ENCODE assay signal across 9 cellular contexts in the genomic region with DNA sequence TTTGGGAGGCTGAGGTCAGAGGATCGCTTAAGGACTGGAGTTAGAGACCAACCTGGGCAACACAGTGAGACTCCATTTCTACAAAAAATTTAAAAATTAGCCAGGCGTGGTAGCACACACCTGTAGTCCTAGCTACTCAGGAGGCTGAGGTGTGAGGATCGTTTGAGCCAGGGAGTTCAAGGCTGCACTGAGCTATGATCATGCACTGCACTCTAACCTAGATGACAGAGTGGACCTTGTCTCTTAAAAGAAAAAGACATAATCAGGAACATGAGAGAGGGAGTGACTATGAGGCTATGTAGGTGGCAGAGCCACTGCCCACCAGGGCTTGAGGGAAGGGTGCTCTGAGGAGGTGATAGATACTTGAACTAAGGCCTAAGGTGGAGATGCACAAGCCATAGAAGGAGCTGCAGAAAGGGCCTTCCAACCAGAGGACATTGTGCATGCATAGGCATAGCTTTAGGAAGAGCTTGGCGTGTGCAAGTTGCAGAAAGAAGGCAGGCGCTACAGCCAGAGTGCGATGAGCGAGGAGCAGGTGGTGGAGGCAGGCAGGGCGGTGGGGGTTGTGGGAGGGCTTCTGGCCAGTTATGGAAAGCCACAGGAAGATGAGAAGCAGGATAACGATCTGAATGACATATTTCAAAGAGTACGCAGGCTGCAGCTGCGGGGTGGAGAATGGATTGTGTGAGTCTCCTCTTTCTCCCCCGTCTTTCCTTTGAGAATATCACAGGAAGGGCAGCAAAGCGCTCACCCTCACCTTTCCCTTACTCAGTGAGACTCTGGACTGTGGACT. TPM values are rescaled to one million over a fixed set of nuclear protein-coding genes. Genes with fewer than 3 reads are reported as not detected.
DNase-seq lines count a peak whose midpoint lies in the region; ATAC-seq and TF ChIP-seq lines count a peak whose summit lies in the region.
"Had no signal": no experiment of that assay in that cellular context is flagged by ENCODE, and none has a peak within 500 bp of the region (broad histone marks: within the 10 kb centered on the region; RNA-seq: fewer than 3 reads in every experiment).

No MANE protein-coding gene starts in this region.

- peaks cover 32% of the 10 kb centered on the region for H3K4me1 Mint-ChIP-seq in activated naive CD8-positive, alpha-beta T cell treated with anti-CD3 and anti-CD28 coated beads, Interleukin-2, amount 50 U/mL, for 24 hours
- peaks cover 11% of the 10 kb centered on the region for H3K4me1 Mint-ChIP-seq in activated naive CD8-positive, alpha-beta T cell treated with anti-CD3 and anti-CD28 coated beads for 36 hours
- peaks cover 8% of the 10 kb centered on the region for H3K4me1 Mint-ChIP-seq in type B pancreatic cell (ENCODE audit: unreplicated experiment)

- H3K4me3 Mint-ChIP-seq in activated naive CD8-positive, alpha-beta T cell treated with anti-CD3 and anti-CD28 coated beads, Interleukin-2, amount 50 U/mL, for 24 hours: no peak overlapping the region
- no peak overlapping the region for H3K4me3 Mint-ChIP-seq in activated naive CD8-positive, alpha-beta T cell treated with anti-CD3 and anti-CD28 coated beads for 36 hours
- peak overlapping the region; percentile 27 for H3K4me3 Mint-ChIP-seq in type B pancreatic cell

- no peak for DNase-seq in activated naive CD8-positive, alpha-beta T cell treated with anti-CD3 and anti-CD28 coated beads, Interleukin-2, amount 50 U/mL, for 24 hours
- no peak for DNase-seq in activated naive CD8-positive, alpha-beta T cell treated with anti-CD3 and anti-CD28 coated beads for 36 hours
- DNase-seq in NCI-H69 (lab: John Stamatoyannopoulos, UW): peak; percentile 54
- DNase-seq in dermis blood vessel endothelial cell: peak; percentile 84
- DNase-seq in type B pancreatic cell (ENCODE audit: extremely low spot score, unreplicated experiment): no peak
- DNase-seq in stimulated activated CD4-positive, alpha-beta T cell treated with anti-CD3 and anti-CD28 coated beads, Interleukin-4, amount 100 ng/mL, for 4 hours: no peak
- DNase-seq: hippocampal formation had no signal

- H3K9me3 Mint-ChIP-seq in activated naive CD8-positive, alpha-beta T cell treated with anti-CD3 and anti-CD28 coated beads, Interleukin-2, amount 50 U/mL, for 24 hours: no peaks in the 10 kb centered on the region
- no peaks in the 10 kb centered on the region for H3K9me3 Mint-ChIP-seq in activated naive CD8-positive, alpha-beta T cell treated with anti-CD3 and anti-CD28 coated beads for 36 hours
- H3K9me3 Mint-ChIP-seq in type B pancreatic cell: no peaks in the 10 kb centered on the region

- peak overlapping the region; percentile 30 for H3K27ac Mint-ChIP-seq in activated naive CD8-positive, alpha-beta T cell treated with anti-CD3 and anti-CD28 coated beads, Interleukin-2, amount 50 U/mL, for 24 hours
- no peak overlapping the region for H3K27ac Mint-ChIP-seq in activated naive CD8-positive, alpha-beta T cell treated with anti-CD3 and anti-CD28 coated beads for 36 hours
- H3K27ac Mint-ChIP-seq in type B pancreatic cell: no peak overlapping the region

- H3K27me3 Mint-ChIP-seq in activated naive CD8-positive, alpha-beta T cell treated with anti-CD3 and anti-CD28 coated beads, Interleukin-2, amount 50 U/mL, for 24 hours: peaks cover 24% of the 10 kb centered on the region
- peaks cover 29% of the 10 kb centered on the region for H3K27me3 Mint-ChIP-seq in activated naive CD8-positive, alpha-beta T cell treated with anti-CD3 and anti-CD28 coated beads for 36 hours
- peaks cover 54% of the 10 kb centered on the region for H3K27me3 Mint-ChIP-seq in type B pancreatic cell

- ATAC-seq in activated naive CD8-positive, alpha-beta T cell treated with anti-CD3 and anti-CD28 coated beads, Interleukin-2, amount 50 U/mL, for 24 hours: no peak
- no peak for ATAC-seq in activated CD4-positive, CD25-positive, alpha-beta regulatory T cell treated with anti-CD3 and anti-CD28 coated beads, Interleukin-2, amount 50 U/mL, for 24 hours
- ATAC-seq in HG02642 (IDR thresholded peaks at IDR 0.05; ENCODE audit: poor library complexity, unreplicated experiment): no peak

- no peaks in the 10 kb centered on the region for H3K36me3 Mint-ChIP-seq in activated naive CD8-positive, alpha-beta T cell treated with anti-CD3 and anti-CD28 coated beads, Interleukin-2, amount 50 U/mL, for 24 hours (ENCODE audit: low read depth)
- H3K36me3 Mint-ChIP-seq in activated naive CD8-positive, alpha-beta T cell treated with anti-CD3 and anti-CD28 coated beads for 36 hours: no peaks in the 10 kb centered on the region
- no peaks in the 10 kb centered on the region for H3K36me3 Mint-ChIP-seq in type B pancreatic cell

- TF ChIP-seq CTCF in type B pancreatic cell (conservative IDR thresholded peaks at IDR 0.05): no peak

RNA-seq across cellular contexts. Expression of a gene that starts 49.0 kb away (rescaled TPM):
- 1 to 10 TPM; 4.7 to 6.0 TPM for total RNA-seq in activated naive CD8-positive, alpha-beta T cell treated with anti-CD3 and anti-CD28 coated beads for 36 hours
- 0.17 and 0.23 TPM in 2 replicates for total RNA-seq in dermis blood vessel endothelial cell
- total RNA-seq in type B pancreatic cell (ENCODE audit: low replicate concordance): 7.1 and 8.3 TPM in 2 replicates

Comparison
In these comparisons a context has a peak if more than half of its experiments do, and no peak if none do; other contexts are left out.
1. DNase-seq: peak in NCI-H69 (single experiment) and dermis blood vessel endothelial cell (single experiment); none in activated naive CD8-positive, alpha-beta T cell treated with anti-CD3 and anti-CD28 coated beads, Interleukin-2, amount 50 U/mL, for 24 hours (single experiment), activated naive CD8-positive, alpha-beta T cell treated with anti-CD3 and anti-CD28 coated beads for 36 hours (single experiment), type B pancreatic cell (single experiment) and stimulated activated CD4-positive, alpha-beta T cell treated with anti-CD3 and anti-CD28 coated beads, Interleukin-4, amount 100 ng/mL, for 4 hours (0 of 2).